In genomic region chr19:8575467-8575997, GRCh38 we compare ENCODE assay signal across 9 cellular contexts. TPM values are rescaled to one million over a fixed set of nuclear protein-coding genes. Genes with fewer than 3 reads are reported as not detected.
DNase-seq lines count a peak whose midpoint lies in the region; ATAC-seq and TF ChIP-seq lines count a peak whose summit lies in the region.
"Had no signal": no experiment of that assay in that cellular context is flagged by ENCODE, and none has a peak within 500 bp of the region (broad histone marks: within the 10 kb centered on the region; RNA-seq: fewer than 3 reads in every experiment).

No MANE protein-coding gene starts in this region.

- H3K4me3 ChIP-seq in MG63, result no peak overlapping the region
- H3K4me3 ChIP-seq in left lung, result peak overlapping the region; percentile 21 to 57

- H3K27ac Mint-ChIP-seq in activated T-helper 1 cell treated with anti-CD3 and anti-CD28 coated beads, Interleukin-12 subunit alpha, Interleukin-12 subunit beta, Interleukin-2, Interleukin-4 antibody, amounts not matched to agents 30 ng/mL and 10 ng/mL and 1 ng/mL, durations not matched to agents 14 hours and 24 hours and 36 hours, result peak overlapping the region; percentile 91

- peak overlapping the region; percentile 10 to 90 for H3K27ac ChIP-seq in left lung

- DNase-seq in AG08396 (ENCODE audit: low spot score) (peak; percentile 35), MG63 (peak; percentile 76), left lung (no peak), kidney glomerular epithelial cell (lab: John Stamatoyannopoulos, UW) (no peak), SKM-1 treated with dmso at 0.1 percent for 144 hours (lab: John Stamatoyannopoulos, UW; ENCODE audit: unreplicated experiment) (no peak)
- peak; percentile 50 for DNase-seq in activated T-helper 1 cell treated with anti-CD3 and anti-CD28 coated beads, Interleukin-12 subunit alpha, Interleukin-12 subunit beta, Interleukin-2, Interleukin-4 antibody, amounts not matched to agents 30 ng/mL and 10 ng/mL and 1 ng/mL, durations not matched to agents 14 hours and 24 hours and 36 hours (ENCODE audit: low spot score)
- DNase-seq: NCI-H748 treated with DMSO at 0.1 percent for 48 hours had no signal

- peak overlapping the region; percentile 97 for H3K4me3 Mint-ChIP-seq in activated T-helper 1 cell treated with anti-CD3 and anti-CD28 coated beads, Interleukin-12 subunit alpha, Interleukin-12 subunit beta, Interleukin-2, Interleukin-4 antibody, amounts not matched to agents 30 ng/mL and 10 ng/mL and 1 ng/mL, durations not matched to agents 14 hours and 24 hours and 36 hours

- peak; percentile 2 for ATAC-seq in left lung
- ATAC-seq in HG03139 (IDR thresholded peaks at IDR 0.05; ENCODE audit: unreplicated experiment), result no peak
- ATAC-seq in GM18520 (IDR thresholded peaks at IDR 0.05; ENCODE audit: unreplicated experiment), result no peak

- H3K27me3 ChIP-seq in MG63 (peaks cover 10% of the 10 kb centered on the region), left lung (peaks cover 0 to 8% of the 10 kb centered on the region in 2 donors)

- peaks cover 3% of the 10 kb centered on the region for H3K27me3 Mint-ChIP-seq in activated T-helper 1 cell treated with anti-CD3 and anti-CD28 coated beads, Interleukin-12 subunit alpha, Interleukin-12 subunit beta, Interleukin-2, Interleukin-4 antibody, amounts not matched to agents 30 ng/mL and 10 ng/mL and 1 ng/mL, durations not matched to agents 14 hours and 24 hours and 36 hours (ENCODE audit: insufficient read depth)

- no peaks in the 10 kb centered on the region for H3K36me3 ChIP-seq in MG63
- no peaks in the 10 kb centered on the region for H3K36me3 ChIP-seq in left lung

- peaks cover 11 to 86% of the 10 kb centered on the region in 2 donors for H3K4me1 ChIP-seq in left lung

- intact Hi-C loops in activated T-helper 1 cell treated with anti-CD3 and anti-CD28 coated beads, Interleukin-12 subunit alpha, Interleukin-12 subunit beta, Interleukin-2, Interleukin-4 antibody, amounts not matched to agents 30 ng/mL and 10 ng/mL and 1 ng/mL, durations not matched to agents 14 hours and 24 hours and 36 hours (cut with micrococcal nuclease), result loop anchor here (5.0 kb wide), 1 partner anchor 223 kb away; no protein-coding TSS in a partner anchor
- intact Hi-C loops in left lung (cut with DNase I), result no loop called here

- H3K36me3 Mint-ChIP-seq in activated T-helper 1 cell treated with anti-CD3 and anti-CD28 coated beads, Interleukin-12 subunit alpha, Interleukin-12 subunit beta, Interleukin-2, Interleukin-4 antibody, amounts not matched to agents 30 ng/mL and 10 ng/mL and 1 ng/mL, durations not matched to agents 14 hours and 24 hours and 36 hours (ENCODE audit: low read depth), result peaks cover 31% of the 10 kb centered on the region

- H3K9me3 ChIP-seq in MG63, result no peaks in the 10 kb centered on the region
- H3K9me3 ChIP-seq in left lung, result no peaks in the 10 kb centered on the region

- peaks cover 71% of the 10 kb centered on the region for H3K4me1 Mint-ChIP-seq in activated T-helper 1 cell treated with anti-CD3 and anti-CD28 coated beads, Interleukin-12 subunit alpha, Interleukin-12 subunit beta, Interleukin-2, Interleukin-4 antibody, amounts not matched to agents 30 ng/mL and 10 ng/mL and 1 ng/mL, durations not matched to agents 14 hours and 24 hours and 36 hours (ENCODE audit: low read depth)

- TF ChIP-seq CTCF in left lung (IDR thresholded peaks at IDR 0.05), result no peak

- no peaks in the 10 kb centered on the region for H3K9me3 Mint-ChIP-seq in activated T-helper 1 cell treated with anti-CD3 and anti-CD28 coated beads, Interleukin-12 subunit alpha, Interleukin-12 subunit beta, Interleukin-2, Interleukin-4 antibody, amounts not matched to agents 30 ng/mL and 10 ng/mL and 1 ng/mL, durations not matched to agents 14 hours and 24 hours and 36 hours

RNA-seq across cellular contexts. Expression of gene MYO1F, which starts 1.7 kb away (rescaled TPM):
- total RNA-seq in MG63 (2014; rRNA removed; shearing (Covaris generic); ENCODE audit: low replicate concordance), result not detected in 2 replicates
- total RNA-seq in activated T-helper 1 cell treated with anti-CD3 and anti-CD28 coated beads, Interleukin-12 subunit alpha, Interleukin-12 subunit beta, Interleukin-2, Interleukin-4 antibody, amounts not matched to agents 30 ng/mL and 10 ng/mL and 1 ng/mL, durations not matched to agents 14 hours and 24 hours and 36 hours, result 45.6 and 50.9 TPM in 2 replicates
- 100 to 1,000 TPM in 1 of 2 donors, 10 to 100 TPM in 1; 42.6 to 161 TPM for total RNA-seq in left lung

RNA-seq across cellular contexts. Expression of gene ADAMTS10, which starts 35.0 kb away (rescaled TPM):
- total RNA-seq in MG63 (2014; rRNA removed; shearing (Covaris generic); ENCODE audit: low replicate concordance), result 4.7 and 17.0 TPM in 2 replicates
- 3.2 and 3.3 TPM in 2 replicates for total RNA-seq in activated T-helper 1 cell treated with anti-CD3 and anti-CD28 coated beads, Interleukin-12 subunit alpha, Interleukin-12 subunit beta, Interleukin-2, Interleukin-4 antibody, amounts not matched to agents 30 ng/mL and 10 ng/mL and 1 ng/mL, durations not matched to agents 14 hours and 24 hours and 36 hours
- total RNA-seq in left lung, result 10 to 100 TPM; 18.5 to 23.9 TPM

RNA-seq across cellular contexts. Expression of gene NFILZ, which starts 54.9 kb away (rescaled TPM):
- not detected in 2 replicates for total RNA-seq in MG63 (2014; rRNA removed; shearing (Covaris generic); ENCODE audit: low replicate concordance)
- not detected in 2 replicates for total RNA-seq in activated T-helper 1 cell treated with anti-CD3 and anti-CD28 coated beads, Interleukin-12 subunit alpha, Interleukin-12 subunit beta, Interleukin-2, Interleukin-4 antibody, amounts not matched to agents 30 ng/mL and 10 ng/mL and 1 ng/mL, durations not matched to agents 14 hours and 24 hours and 36 hours
- total RNA-seq in left lung, result not detected

Comparison
In these comparisons a context has a peak if more than half of its experiments do, and no peak if none do; other contexts are left out.
1. DNase-seq: peak in AG08396 (single experiment), MG63 (single experiment) and activated T-helper 1 cell treated with anti-CD3 and anti-CD28 coated beads, Interleukin-12 subunit alpha, Interleukin-12 subunit beta, Interleukin-2, Interleukin-4 antibody, amounts not matched to agents 30 ng/mL and 10 ng/mL and 1 ng/mL, durations not matched to agents 14 hours and 24 hours and 36 hours (single experiment); none in left lung (0 of 2), kidney glomerular epithelial cell (single experiment) and SKM-1 treated with dmso at 0.1 percent for 144 hours (single experiment).
2. RNA of gene MYO1F, which starts 1.7 kb away (total RNA-seq): 42.6 to 161 TPM in left lung and 45.6 to 50.9 TPM in activated T-helper 1 cell treated with anti-CD3 and anti-CD28 coated beads, Interleukin-12 subunit alpha, Interleukin-12 subunit beta, Interleukin-2, Interleukin-4 antibody, amounts not matched to agents 30 ng/mL and 10 ng/mL and 1 ng/mL, durations not matched to agents 14 hours and 24 hours and 36 hours; not detected in MG63; every median in the first group is over 10 times any median in the second.